Comparison of ENCODE assay signal across 27 cellular contexts in genomic region chr4:114265342-114265741, GRCh38.
DNase-seq lines count a peak whose midpoint lies in the region; ATAC-seq and TF ChIP-seq lines count a peak whose summit lies in the region.
"Had no signal": no experiment of that assay in that cellular context is flagged by ENCODE, and none has a peak within 500 bp of the region (broad histone marks: within the 10 kb centered on the region; RNA-seq: fewer than 3 reads in every experiment).

No MANE protein-coding gene starts in this region.

- peak overlapping the region; percentile 27 for H3K27ac ChIP-seq in brain microvascular endothelial cell
- no peak overlapping the region for H3K27ac ChIP-seq in GM23338 (ENCODE audit: low read depth)
- H3K27ac ChIP-seq: C4-2B, right lobe of liver had no signal

- H3K36me3 ChIP-seq in brain microvascular endothelial cell (replicated peaks) (no peaks in the 10 kb centered on the region), GM23338 (ENCODE audit: insufficient read depth) (no peaks in the 10 kb centered on the region)
- H3K36me3 ChIP-seq: gastroesophageal sphincter, right lobe of liver, tibial artery had no signal

- H3K27me3 ChIP-seq in brain microvascular endothelial cell (replicated peaks) (no peaks in the 10 kb centered on the region), GM23338 (ENCODE audit: insufficient read depth) (no peaks in the 10 kb centered on the region)
- H3K27me3 ChIP-seq: gastroesophageal sphincter, tibial artery had no signal

- H2AFZ ChIP-seq in GM23338 = no peak overlapping the region

- H3F3A ChIP-seq in GM23338 (replicated peaks; ENCODE audit: low read depth) = no peaks in the 10 kb centered on the region

- in situ Hi-C loops in brain microvascular endothelial cell (cut with HindIII; ENCODE audit: low pct_ligation_motif_present, low sequenced_read_pairs) = no loop called here

- CTCF ChIA-PET in Calu3 (lab: Charles Lee) = interaction anchor here (0.7 to 1.2 kb wide), 2 partner anchors 11 to 15 kb away, joined by 3 to 4 read pairs; no protein-coding TSS in a partner anchor
- CTCF ChIA-PET in activated CD4-positive, alpha-beta memory T cell treated with anti-CD3 and anti-CD28 coated beads for 36 hours (lab: Charles Lee) = no interaction called here

- H3K4me1 ChIP-seq in GM23338 (ENCODE audit: insufficient read depth) = no peaks in the 10 kb centered on the region
- H3K4me1 ChIP-seq: gastroesophageal sphincter, right lobe of liver had no signal

- no peaks in the 10 kb centered on the region for H3K79me2 ChIP-seq in GM23338 (replicated peaks; ENCODE audit: insufficient read depth)

- H3K4me2 ChIP-seq in GM23338 = no peak overlapping the region

- H3K4me3 Mint-ChIP-seq in Calu3 (ENCODE audit: low read depth, unreplicated experiment) (peak overlapping the region; percentile 22), nephron (no peak overlapping the region), GM23338 (no peak overlapping the region)
- H3K4me3 Mint-ChIP-seq in activated CD4-positive, alpha-beta memory T cell treated with anti-CD3 and anti-CD28 coated beads for 36 hours = no peak overlapping the region
- H3K4me3 Mint-ChIP-seq: brain; nephron progenitor cell; stimulated activated naive CD8-positive, alpha-beta T cell treated with anti-CD3 and anti-CD28 coated beads, Interleukin-15, Interleukin-2, amounts not matched to agents 100 ng/mL and 50 ng/mL, for 24 hours had no signal

- H3K27ac Mint-ChIP-seq in Calu3 (ENCODE audit: unreplicated experiment) (peak overlapping the region; percentile 69), nephron (peak overlapping the region; percentile 82 to 89 (median 82)), GM23338 (no peak overlapping the region)
- H3K27ac Mint-ChIP-seq in activated CD4-positive, alpha-beta memory T cell treated with anti-CD3 and anti-CD28 coated beads for 36 hours = no peak overlapping the region
- H3K27ac Mint-ChIP-seq: brain; nephron progenitor cell; stimulated activated naive CD8-positive, alpha-beta T cell treated with anti-CD3 and anti-CD28 coated beads, Interleukin-15, Interleukin-2, amounts not matched to agents 100 ng/mL and 50 ng/mL, for 24 hours had no signal

- H3K4me3 ChIP-seq in brain microvascular endothelial cell (ENCODE audit: low read depth, low read length) (no peak overlapping the region), GM23338 (no peak overlapping the region)
- H3K4me3 ChIP-seq: gastroesophageal sphincter, mucosa of descending colon, right lobe of liver, tibial artery had no signal

- BruUV-seq in Calu3 (replicated peaks; lab: Mats Ljungman, UMichigan) = no TSS peak

- H3K27me3 Mint-ChIP-seq in Calu3 (ENCODE audit: unreplicated experiment) (no peaks in the 10 kb centered on the region), nephron (ENCODE audit: low read depth) (no peaks in the 10 kb centered on the region), GM23338 (ENCODE audit: insufficient read depth, low read depth, poor library complexity) (no peaks in the 10 kb centered on the region)
- no peaks in the 10 kb centered on the region for H3K27me3 Mint-ChIP-seq in activated CD4-positive, alpha-beta memory T cell treated with anti-CD3 and anti-CD28 coated beads for 36 hours
- H3K27me3 Mint-ChIP-seq: brain; stimulated activated naive CD8-positive, alpha-beta T cell treated with anti-CD3 and anti-CD28 coated beads, Interleukin-15, Interleukin-2, amounts not matched to agents 100 ng/mL and 50 ng/mL, for 24 hours had no signal

- intact Hi-C loops in Calu3 (cut with micrococcal nuclease; ENCODE audit: unreplicated experiment) = loop anchor here (10.0 kb wide), 1 partner anchor 99 kb away; no protein-coding TSS in a partner anchor
- intact Hi-C loops in activated CD4-positive, alpha-beta memory T cell treated with anti-CD3 and anti-CD28 coated beads for 36 hours (cut with micrococcal nuclease) = no loop called here
- intact Hi-C loops in left cardiac atrium (cut with DNase I) = no loop called here

- ATAC-seq in left cardiac atrium = no peak
- no peak for ATAC-seq in GM18873 (IDR thresholded peaks at IDR 0.05; ENCODE audit: low FRiP score, unreplicated experiment)
- ATAC-seq in GM23338 = no peak
- ATAC-seq: gastroesophageal sphincter, mucosa of descending colon had no signal

- H3K36me3 Mint-ChIP-seq in Calu3 (ENCODE audit: insufficient read depth, unreplicated experiment) (no peaks in the 10 kb centered on the region), nephron (ENCODE audit: low read depth) (no peaks in the 10 kb centered on the region), GM23338 (ENCODE audit: low read depth) (no peaks in the 10 kb centered on the region)
- no peaks in the 10 kb centered on the region for H3K36me3 Mint-ChIP-seq in activated CD4-positive, alpha-beta memory T cell treated with anti-CD3 and anti-CD28 coated beads for 36 hours
- H3K36me3 Mint-ChIP-seq: brain had no signal

- H3K4me1 Mint-ChIP-seq in Calu3 (ENCODE audit: low read depth, unreplicated experiment) (peaks cover 35% of the 10 kb centered on the region), nephron (no peaks in the 10 kb centered on the region), GM23338 (no peaks in the 10 kb centered on the region)
- no peaks in the 10 kb centered on the region for H3K4me1 Mint-ChIP-seq in activated CD4-positive, alpha-beta memory T cell treated with anti-CD3 and anti-CD28 coated beads for 36 hours (ENCODE audit: low read depth)
- H3K4me1 Mint-ChIP-seq: brain, nephron progenitor cell had no signal

- H3K9me3 Mint-ChIP-seq in Calu3 (ENCODE audit: low read depth, unreplicated experiment) = peaks cover 6% of the 10 kb centered on the region
- H3K9me3 Mint-ChIP-seq in nephron = no peaks in the 10 kb centered on the region
- H3K9me3 Mint-ChIP-seq in activated CD4-positive, alpha-beta memory T cell treated with anti-CD3 and anti-CD28 coated beads for 36 hours = no peaks in the 10 kb centered on the region
- H3K9me3 Mint-ChIP-seq in GM23338 = peaks cover 5% of the 10 kb centered on the region; the same call in 1 of the 3 replicates
- H3K9me3 Mint-ChIP-seq: stimulated activated naive CD8-positive, alpha-beta T cell treated with anti-CD3 and anti-CD28 coated beads, Interleukin-15, Interleukin-2, amounts not matched to agents 100 ng/mL and 50 ng/mL, for 24 hours had no signal

- POLR2A ChIA-PET in activated CD4-positive, alpha-beta memory T cell treated with anti-CD3 and anti-CD28 coated beads for 36 hours (lab: Charles Lee) = interaction anchor here (0.7 kb wide), 1 partner anchor 12 kb away, joined by 3 read pairs; no protein-coding TSS in a partner anchor

- no peaks in the 10 kb centered on the region for H4K20me1 ChIP-seq in GM23338 (replicated peaks; ENCODE audit: insufficient read depth)

- DNase-seq in Calu3 (no peak), NCI-H1417 treated with DMSO at 0.1 percent for 48 hours (lab: John Stamatoyannopoulos, UW) (peak; percentile 83), brain microvascular endothelial cell (no peak), left cardiac atrium (no peak), GM23338 (ENCODE audit: low spot score) (no peak)
- DNase-seq in activated CD4-positive, alpha-beta memory T cell treated with anti-CD3 and anti-CD28 coated beads for 36 hours = no peak
- DNase-seq: activated CD4-positive, alpha-beta T cell treated with anti-CD3 and anti-CD28 coated beads for 1 hour; activated CD8-positive, alpha-beta memory T cell treated with anti-CD3 and anti-CD28 coated beads for 24 hours; activated gamma-delta T cell treated with Interleukin-2 at 50 U/mL for 16 hours; activated T-cell treated with anti-CD3 and anti-CD28 coated beads, Interleukin-2, amount 50 U/mL, for 1 hour; effector memory CD4-positive, alpha-beta T cell; hypothalamus; KBM-7; mucosa of descending colon; NCI-H2029; NCI-H446 treated with DMSO at 0.1 percent for 48 hours; nephron progenitor cell; right lobe of liver; SHP77 treated with DMSO at 0.1 percent for 48 hours; T-helper 1 cell; tibial artery had no signal

- TF ChIP-seq CTCF in Calu3 (IDR thresholded peaks at IDR 0.05; ENCODE audit: unreplicated experiment) = no peak
- TF ChIP-seq CTCF in brain microvascular endothelial cell (IDR thresholded peaks at IDR 0.05; ENCODE audit: low read depth, low read length, missing control alignments) = no peak
- TF ChIP-seq CTCF in nephron (IDR thresholded peaks at IDR 0.05; ENCODE audit: unreplicated experiment in 3 of 3) = no peak
- no peak for TF ChIP-seq CTCF in GM23338 (conservative IDR thresholded peaks at IDR 0.05; ENCODE audit: low read depth in 2 of 2)

- H3K9me2 ChIP-seq in GM23338 (ENCODE audit: insufficient read depth) = no peaks in the 10 kb centered on the region

TF ChIP-seq in GM23338, 12 proteins besides CTCF, POLR2A, EP300 and RAD21 (continues in another document):
- TF ChIP-seq STAT1 (IDR thresholded peaks at IDR 0.05; ENCODE audit: unreplicated experiment) (no peak), ZNF331 (CRISPR knock-in tag; IDR thresholded peaks at IDR 0.05; ENCODE audit: low read depth) (no peak), ZNF114 (CRISPR knock-in tag; IDR thresholded peaks at IDR 0.05) (no peak), EZH2 (IDR thresholded peaks at IDR 0.05; ENCODE audit: low read depth, unreplicated experiment) (no peak), JUNB (IDR thresholded peaks at IDR 0.05; ENCODE audit: unreplicated experiment) (no peak)
- TF ChIP-seq, protein P1, sequence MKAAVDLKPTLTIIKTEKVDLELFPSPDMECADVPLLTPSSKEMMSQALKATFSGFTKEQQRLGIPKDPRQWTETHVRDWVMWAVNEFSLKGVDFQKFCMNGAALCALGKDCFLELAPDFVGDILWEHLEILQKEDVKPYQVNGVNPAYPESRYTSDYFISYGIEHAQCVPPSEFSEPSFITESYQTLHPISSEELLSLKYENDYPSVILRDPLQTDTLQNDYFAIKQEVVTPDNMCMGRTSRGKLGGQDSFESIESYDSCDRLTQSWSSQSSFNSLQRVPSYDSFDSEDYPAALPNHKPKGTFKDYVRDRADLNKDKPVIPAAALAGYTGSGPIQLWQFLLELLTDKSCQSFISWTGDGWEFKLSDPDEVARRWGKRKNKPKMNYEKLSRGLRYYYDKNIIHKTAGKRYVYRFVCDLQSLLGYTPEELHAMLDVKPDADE (IDR thresholded peaks at IDR 0.05) = no peak

Comparison
In these comparisons a context has a peak if more than half of its experiments do, and no peak if none do; other contexts are left out.
1. H3K27ac Mint-ChIP-seq: peak in Calu3 (single experiment) and nephron (3 of 3); none in activated CD4-positive, alpha-beta memory T cell treated with anti-CD3 and anti-CD28 coated beads for 36 hours (single experiment) and GM23338 (single experiment).